In genomic region chr17:42780816-42781638, GRCh38 we compare ENCODE assay signal across 8 cellular contexts. TPM values are rescaled to one million over a fixed set of nuclear protein-coding genes. Genes with fewer than 3 reads are reported as not detected.
DNase-seq lines count a peak whose midpoint lies in the region; ATAC-seq and TF ChIP-seq lines count a peak whose summit lies in the region.

No MANE protein-coding gene starts in this region.

- intact Hi-C loops in psoas muscle (cut with DNase I): no loop called here

- H3K36me3 ChIP-seq in ES-I3 (ENCODE audit: insufficient read depth, low read length): peaks cover 6% of the 10 kb centered on the region
- H3K36me3 ChIP-seq in right atrium auricular region: peaks cover 34% of the 10 kb centered on the region
- H3K36me3 ChIP-seq in psoas muscle (ENCODE audit: insufficient read depth in 1 of 2, low read depth in 1 of 2): peaks cover 6 to 38% of the 10 kb centered on the region in 2 donors

- peak in 3 of 4 donors; percentile 15 to 26 (median 15) for ATAC-seq in psoas muscle
- ATAC-seq in HG03135 (IDR thresholded peaks at IDR 0.05; ENCODE audit: unreplicated experiment): no peak

- peak overlapping the region; percentile 66 for H3K9ac ChIP-seq in ES-I3 (ENCODE audit: low read depth, low read length)

- TF ChIP-seq CTCF in WI38 (IDR thresholded peaks at IDR 0.05; ENCODE audit: low read depth, low read length) (no peak), right atrium auricular region (IDR thresholded peaks at IDR 0.05) (no peak), psoas muscle (IDR thresholded peaks at IDR 0.05) (no peak)

- no peaks in the 10 kb centered on the region for H3K9me3 ChIP-seq in ES-I3 (ENCODE audit: control insufficient read depth, insufficient read depth, low read length)
- H3K9me3 ChIP-seq in right atrium auricular region: no peaks in the 10 kb centered on the region
- H3K9me3 ChIP-seq in psoas muscle: no peaks in the 10 kb centered on the region

- DNase-seq in right atrium auricular region (ENCODE audit: low spot score): no peak
- no peak for DNase-seq in psoas muscle
- DNase-seq in NCI-H2196 (lab: John Stamatoyannopoulos, UW; ENCODE audit: unreplicated experiment): no peak
- DNase-seq in SW 1271 (lab: John Stamatoyannopoulos, UW): no peak
- no peak for DNase-seq in NCI-H1694 treated with DMSO at 0.1 percent for 48 hours (lab: John Stamatoyannopoulos, UW)

- peak overlapping the region; percentile 68 for H3K4me3 ChIP-seq in WI38 (ENCODE audit: low read depth, low read length)
- peak overlapping the region; percentile 23 to 48 for H3K4me3 ChIP-seq in right atrium auricular region
- H3K4me3 ChIP-seq in psoas muscle: peak overlapping the region; percentile 50

- 2 to 7% (median 4%) methylated on average over 45 of the region's 45 CpGs for WGBS in psoas muscle, 3 donors

- H3K27me3 ChIP-seq in right atrium auricular region (peaks cover 17 to 20% of the 10 kb centered on the region in 2 donors), psoas muscle (ENCODE audit: insufficient read depth in 3 of 3, low read length in 2 of 3) (peaks cover 0 to 59% (median 17%) of the 10 kb centered on the region in 3 donors)

- H3K27ac ChIP-seq in right atrium auricular region (no peak overlapping the region), psoas muscle (no peak overlapping the region)

- H3K4me1 ChIP-seq in ES-I3 (ENCODE audit: insufficient read depth, low read length) (peaks cover 28% of the 10 kb centered on the region), right atrium auricular region (peaks cover 0 to 18% of the 10 kb centered on the region in 2 donors), psoas muscle (no peaks in the 10 kb centered on the region)

RNA-seq across cellular contexts. Expression of gene WNK4, which starts 0.6 kb away (rescaled TPM):
- total RNA-seq in right atrium auricular region (under 1 TPM in 1 of 2 donors, not detected in 1; 0.08 TPM), psoas muscle (under 1 TPM in 3 of 4 donors, not detected in 1; 0.08 to 0.30 (median 0.09) TPM)
- under 1 TPM in 1 of 3 donors, not detected in 2; 0.01 TPM for polyA plus RNA-seq in psoas muscle

RNA-seq across cellular contexts. Expression of gene VPS25, which starts 7.8 kb away (rescaled TPM):
- total RNA-seq in right atrium auricular region (10 to 100 TPM; 37.9 to 39.8 TPM), psoas muscle (10 to 100 TPM; 38.6 to 45.2 (median 39.8) TPM)
- 10 to 100 TPM; 46.0 to 73.3 (median 72.8) TPM for polyA plus RNA-seq in psoas muscle

RNA-seq across cellular contexts. Expression of gene COA3, which starts 17.5 kb away (rescaled TPM):
- total RNA-seq in right atrium auricular region: 10 to 100 TPM; 71.6 to 77.4 TPM
- 10 to 100 TPM; 69.1 to 85.2 (median 83.9) TPM for total RNA-seq in psoas muscle
- polyA plus RNA-seq in psoas muscle: 100 to 1,000 TPM; 126 to 167 (median 130) TPM

RNA-seq across cellular contexts. Expression of gene CNTD1, which starts 17.6 kb away (rescaled TPM):
- total RNA-seq in right atrium auricular region (under 1 TPM in 1 of 2 donors, not detected in 1; 0.16 TPM), psoas muscle (1 to 10 TPM in 1 of 4 donors, under 1 TPM in 2, not detected in 1; 0.74 to 1.3 (median 0.79) TPM)
- 1 to 10 TPM in 1 of 3 donors, under 1 TPM in 2; 0.24 to 1.0 (median 0.36) TPM for polyA plus RNA-seq in psoas muscle

RNA-seq across cellular contexts. Expression of gene RAMP2, which starts 20.0 kb away (rescaled TPM):
- total RNA-seq in right atrium auricular region (10 to 100 TPM; 28.9 to 35.2 TPM), psoas muscle (10 to 100 TPM in 3 of 4 donors, 1 to 10 TPM in 1; 9.2 to 39.8 (median 18.7) TPM)
- 10 to 100 TPM; 17.5 to 21.9 (median 21.4) TPM for polyA plus RNA-seq in psoas muscle
